Comparison of ENCODE assay signal across 8 cellular contexts in genomic region chr5:5497132-5497748, GRCh38.
A peak's percentile ranks its signal among the peaks of the same experiment; 100 is the strongest.
DNase-seq lines count a peak whose midpoint lies in the region; ATAC-seq and TF ChIP-seq lines count a peak whose summit lies in the region.

No MANE protein-coding gene starts in this region.

- 40 to 44% (median 41%) methylated on average over 12 of the region's 12 CpGs for WGBS in heart left ventricle, 4 donors

- peak; percentile 37 for DNase-seq in stimulated activated CD4-positive, alpha-beta T cell treated with anti-CD3 and anti-CD28 coated beads, Interleukin-15, amount 100 ng/mL, for 24 hours
- no peak for DNase-seq in stimulated activated CD4-positive, alpha-beta T cell treated with anti-CD3 and anti-CD28 coated beads, Interleukin-12 subunit alpha, Interleukin-12 subunit beta, amount 100 ng/mL, for 4 hours
- peak; percentile 11 for DNase-seq in NCI-H2196 treated with DMSO at 0.1 percent for 48 hours (lab: John Stamatoyannopoulos, UW; ENCODE audit: unreplicated experiment)
- peak; percentile 53 for DNase-seq in activated CD8-positive, alpha-beta T cell treated with anti-CD3 and anti-CD28 coated beads for 36 hours
- peak; percentile 44 to 65 (median 56) for DNase-seq in heart left ventricle
- peak; percentile 33 for DNase-seq in renal cortical epithelial cell (ENCODE audit: low read depth)
- DNase-seq in NK-92 treated with Interleukin-12 subunit alpha and Interleukin-12 subunit beta, amount 100 ng/mL, for 24 hours (lab: John Stamatoyannopoulos, UW) = no peak

- H3K4me3 Mint-ChIP-seq in activated CD8-positive, alpha-beta T cell treated with anti-CD3 and anti-CD28 coated beads for 36 hours = no peak overlapping the region

- peaks cover 0 to 29% (median 8%) of the 10 kb centered on the region in 12 donors for H3K4me1 ChIP-seq in heart left ventricle

- no peak overlapping the region for H3K27ac Mint-ChIP-seq in activated CD8-positive, alpha-beta T cell treated with anti-CD3 and anti-CD28 coated beads for 36 hours

- H3K36me3 Mint-ChIP-seq in activated CD8-positive, alpha-beta T cell treated with anti-CD3 and anti-CD28 coated beads for 36 hours (ENCODE audit: low read depth) = no peaks in the 10 kb centered on the region

- peaks cover 13% of the 10 kb centered on the region for H3K4me1 Mint-ChIP-seq in activated CD8-positive, alpha-beta T cell treated with anti-CD3 and anti-CD28 coated beads for 36 hours (ENCODE audit: low read depth)

- TF ChIP-seq POLR2A in heart left ventricle (IDR thresholded peaks at IDR 0.05) = no peak

- no peak overlapping the region for H3K27ac ChIP-seq in heart left ventricle

- no peaks in the 10 kb centered on the region for H3K36me3 ChIP-seq in heart left ventricle

- CTCF ChIA-PET in activated CD8-positive, alpha-beta T cell treated with anti-CD3 and anti-CD28 coated beads for 36 hours (lab: Charles Lee) = interaction anchor here (0.6 to 2.2 kb wide), 12 partner anchors 9 to 390 kb away, joined by 3 to 6 read pairs (median 3); no protein-coding TSS in a partner anchor

- peak; percentile 45 for ATAC-seq in HG02870 (IDR thresholded peaks at IDR 0.05; ENCODE audit: unreplicated experiment)
- peak; percentile 48 for ATAC-seq in activated CD8-positive, alpha-beta T cell treated with anti-CD3 and anti-CD28 coated beads for 36 hours
- peak in 3 of 4 donors; percentile 74 to 81 (median 75) for ATAC-seq in heart left ventricle

- no peaks in the 10 kb centered on the region for H3K9me3 ChIP-seq in heart left ventricle

- H3K27me3 ChIP-seq in heart left ventricle = peaks cover 0 to 16% (median 0%) of the 10 kb centered on the region in 9 donors

- H3K4me3 ChIP-seq in heart left ventricle = no peak overlapping the region

- TF ChIP-seq CTCF in activated CD8-positive, alpha-beta T cell treated with anti-CD3 and anti-CD28 coated beads for 36 hours (IDR thresholded peaks at IDR 0.05) = peak; percentile 36
- TF ChIP-seq CTCF in heart left ventricle (IDR thresholded peaks at IDR 0.05) = peak; percentile 48 to 83 (median 73)

- no peaks in the 10 kb centered on the region for H3K9me3 Mint-ChIP-seq in activated CD8-positive, alpha-beta T cell treated with anti-CD3 and anti-CD28 coated beads for 36 hours

- intact Hi-C loops in activated CD8-positive, alpha-beta T cell treated with anti-CD3 and anti-CD28 coated beads for 36 hours (cut with micrococcal nuclease) = no loop called here
- intact Hi-C loops in heart left ventricle (cut with DNase I) = loop anchor here in 9 of 10 donors (2.0 to 10.0 kb wide), 15 partner anchors 188 to 1258 kb away; partner anchors contain the start of genes MED10 (in 1 of the 9) and UBE2QL1 (in 1 of the 9)

- POLR2A ChIA-PET in activated CD8-positive, alpha-beta T cell treated with anti-CD3 and anti-CD28 coated beads for 36 hours (lab: Charles Lee) = no interaction called here

- peaks cover 14% of the 10 kb centered on the region for H3K27me3 Mint-ChIP-seq in activated CD8-positive, alpha-beta T cell treated with anti-CD3 and anti-CD28 coated beads for 36 hours

Comparison
In these comparisons a context has a peak if more than half of its experiments do, and no peak if none do; other contexts are left out.
1. DNase-seq: peak in stimulated activated CD4-positive, alpha-beta T cell treated with anti-CD3 and anti-CD28 coated beads, Interleukin-15, amount 100 ng/mL, for 24 hours (single experiment), NCI-H2196 treated with DMSO at 0.1 percent for 48 hours (single experiment), activated CD8-positive, alpha-beta T cell treated with anti-CD3 and anti-CD28 coated beads for 36 hours (single experiment), heart left ventricle (5 of 5) and renal cortical epithelial cell (single experiment); none in stimulated activated CD4-positive, alpha-beta T cell treated with anti-CD3 and anti-CD28 coated beads, Interleukin-12 subunit alpha, Interleukin-12 subunit beta, amount 100 ng/mL, for 4 hours (single experiment) and NK-92 treated with Interleukin-12 subunit alpha and Interleukin-12 subunit beta, amount 100 ng/mL, for 24 hours (single experiment).
2. Peak in every context shown above with its lines, with median percentiles within 50 percentile points of each other: ATAC-seq.